In genomic region chr10:80468002-80468401, GRCh38 we compare ENCODE assay signal across 8 cellular contexts. TPM values are rescaled to one million over a fixed set of nuclear protein-coding genes. Genes with fewer than 3 reads are reported as not detected.
A peak's percentile ranks its signal among the peaks of the same experiment; 100 is the strongest.
DNase-seq lines count a peak whose midpoint lies in the region; ATAC-seq and TF ChIP-seq lines count a peak whose summit lies in the region.

No MANE protein-coding gene starts in this region.

- no peak overlapping the region for H4K8ac ChIP-seq in mesendoderm (ENCODE audit: low read depth, low read length)

- peaks cover 26% of the 10 kb centered on the region for H3K4me1 ChIP-seq in colonic mucosa
- H3K4me1 ChIP-seq in mesendoderm (ENCODE audit: control insufficient read depth, low read depth, low read length) = peaks cover 23% of the 10 kb centered on the region

- H3K4me3 Mint-ChIP-seq in stimulated activated naive CD8-positive, alpha-beta T cell treated with anti-CD3 and anti-CD28 coated beads, Interleukin-15, amount 100 ng/mL, for 72 hours = peak overlapping the region; percentile 76 to 83

- H4K5ac ChIP-seq in mesendoderm (ENCODE audit: low read length) = no peak overlapping the region

- intact Hi-C loops in colonic mucosa (cut with DNase I) = no loop called here

- no peaks in the 10 kb centered on the region for H3K9me3 ChIP-seq in colonic mucosa

- H3K9ac ChIP-seq in colonic mucosa (ENCODE audit: low read depth in 2 of 2, low read length in 2 of 2) = peak overlapping the region in 1 of 2 donors; percentile 55
- peak overlapping the region; percentile 20 for H3K9ac ChIP-seq in mesendoderm (ENCODE audit: low read length)

- H3K79me1 ChIP-seq in mesendoderm (ENCODE audit: low read length) = peaks cover 50% of the 10 kb centered on the region

- H3K4ac ChIP-seq in mesendoderm (ENCODE audit: low read depth, low read length) = no peak overlapping the region

- H3K9me3 Mint-ChIP-seq in stimulated activated naive CD8-positive, alpha-beta T cell treated with anti-CD3 and anti-CD28 coated beads, Interleukin-15, amount 100 ng/mL, for 72 hours = no peaks in the 10 kb centered on the region

- H3K4me2 ChIP-seq in mesendoderm (ENCODE audit: low read length) = no peak overlapping the region

- no peak overlapping the region for H3K18ac ChIP-seq in mesendoderm (ENCODE audit: low read length)

- peaks cover 100% of the 10 kb centered on the region for H3K4me1 Mint-ChIP-seq in stimulated activated naive CD8-positive, alpha-beta T cell treated with anti-CD3 and anti-CD28 coated beads, Interleukin-15, amount 100 ng/mL, for 72 hours

- DNase-seq in activated T-cell treated with anti-CD3 and anti-CD28 coated beads for 1 hour (ENCODE audit: low read depth) = peak; percentile 63
- no peak for DNase-seq in activated T-cell treated with anti-CD3 and anti-CD28 coated beads for 4 hours
- DNase-seq in colonic mucosa = peak; percentile 54
- peak; percentile 94 for DNase-seq in mesendoderm
- DNase-seq in stimulated activated naive CD8-positive, alpha-beta T cell treated with anti-CD3 and anti-CD28 coated beads, Interleukin-15, amount 100 ng/mL, for 72 hours = peak in 1 of 2 donors; percentile 67
- no peak for DNase-seq in germinal center (ENCODE audit: low spot score)

- H3K56ac ChIP-seq in mesendoderm (ENCODE audit: low read length) = peak overlapping the region; percentile 38

- H3K36me3 ChIP-seq in colonic mucosa (no peaks in the 10 kb centered on the region), mesendoderm (ENCODE audit: control insufficient read depth, insufficient read depth, low read length) (peaks cover 3% of the 10 kb centered on the region)

- H3K27ac ChIP-seq in colonic mucosa (peak overlapping the region; percentile 55), mesendoderm (ENCODE audit: low read depth, low read length) (no peak overlapping the region)

- peak overlapping the region; percentile 75 to 94 for H3K27ac Mint-ChIP-seq in stimulated activated naive CD8-positive, alpha-beta T cell treated with anti-CD3 and anti-CD28 coated beads, Interleukin-15, amount 100 ng/mL, for 72 hours

- H2AK5ac ChIP-seq in mesendoderm (ENCODE audit: low read length) = no peak overlapping the region

- H2BK120ac ChIP-seq in mesendoderm (ENCODE audit: low read depth, low read length) = no peak overlapping the region

- H2BK15ac ChIP-seq in mesendoderm (replicated peaks; ENCODE audit: low read depth) = no peak overlapping the region

- no peak overlapping the region for H3K4me3 ChIP-seq in colonic mucosa
- H3K4me3 ChIP-seq in mesendoderm (ENCODE audit: low read length) = no peak overlapping the region

- H3K23ac ChIP-seq in mesendoderm (ENCODE audit: low read length) = no peak overlapping the region

- peak; percentile 50 for ATAC-seq in stimulated activated naive CD8-positive, alpha-beta T cell treated with anti-CD3 and anti-CD28 coated beads, Interleukin-15, amount 100 ng/mL, for 72 hours
- no peak for ATAC-seq in GM21737 (IDR thresholded peaks at IDR 0.05; ENCODE audit: unreplicated experiment)
- no peak for ATAC-seq in HG03097 (IDR thresholded peaks at IDR 0.05; ENCODE audit: low FRiP score, unreplicated experiment)

- H2BK5ac ChIP-seq in mesendoderm (ENCODE audit: low read length) = no peak overlapping the region

- H3K27me3 ChIP-seq in colonic mucosa (no peaks in the 10 kb centered on the region), mesendoderm (ENCODE audit: insufficient read depth, low read length, poor library complexity) (no peaks in the 10 kb centered on the region)

- no peak for TF ChIP-seq CTCF in colonic mucosa (IDR thresholded peaks at IDR 0.05)

- WGBS in mesendoderm (ENCODE audit: extremely low coverage, insufficient coverage, low lambda C conversion rate) = no CpG with 5 or more reads among the region's 6 CpGs

- peaks cover 72% of the 10 kb centered on the region for H3K79me2 ChIP-seq in mesendoderm (ENCODE audit: control insufficient read depth, insufficient read depth, low read length)

- no peaks in the 10 kb centered on the region for H3K27me3 Mint-ChIP-seq in stimulated activated naive CD8-positive, alpha-beta T cell treated with anti-CD3 and anti-CD28 coated beads, Interleukin-15, amount 100 ng/mL, for 72 hours

RNA-seq across cellular contexts. Expression of gene TSPAN14, which starts 13.9 kb away (rescaled TPM):
- total RNA-seq in colonic mucosa = 10 to 100 TPM; 83.5 to 91.7 TPM
- 32.4 TPM for polyA plus RNA-seq in mesendoderm (2013, experiment 1 of 2)
- 30.9 TPM for polyA plus RNA-seq in mesendoderm (2013, experiment 2 of 2)

RNA-seq across cellular contexts. Expression of gene PRXL2A, which starts 59.7 kb away (rescaled TPM):
- 100 to 1,000 TPM in 1 of 2 donors, 10 to 100 TPM in 1; 73.5 to 101 TPM for total RNA-seq in colonic mucosa
- polyA plus RNA-seq in mesendoderm (2013, experiment 1 of 2) = 50.0 TPM
- polyA plus RNA-seq in mesendoderm (2013, experiment 2 of 2) = 50.0 TPM

Comparison
In these comparisons a context has a peak if more than half of its experiments do, and no peak if none do; other contexts are left out.
1. DNase-seq: peak in activated T-cell treated with anti-CD3 and anti-CD28 coated beads for 1 hour (single experiment), colonic mucosa (single experiment) and mesendoderm (single experiment); none in activated T-cell treated with anti-CD3 and anti-CD28 coated beads for 4 hours (single experiment) and germinal center (single experiment).